ENCODE assay signal across 1 cellular context in the genomic region with DNA sequence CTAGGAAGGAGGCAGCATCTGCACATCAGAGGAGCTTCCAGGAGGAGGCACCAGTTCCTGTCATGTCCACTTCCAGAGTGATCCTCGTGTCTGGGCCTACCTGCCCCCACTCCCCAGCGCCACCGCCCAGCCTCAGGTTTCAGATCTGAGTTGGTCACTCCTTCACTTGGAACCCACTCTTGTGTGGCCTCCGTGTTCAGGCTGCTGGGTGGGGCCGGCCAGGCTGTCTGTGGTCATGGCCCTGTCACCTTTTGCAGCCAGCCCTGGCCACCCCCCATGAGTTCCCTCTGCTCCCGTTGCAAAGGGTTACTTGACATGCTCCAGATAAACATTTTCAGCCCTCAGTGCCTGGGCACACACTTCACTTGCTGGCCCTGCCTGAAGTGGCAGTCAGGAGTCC.
TF ChIP-seq lines count a peak whose summit lies in the region.

No MANE protein-coding gene starts in this region.

TF ChIP-seq in H1, 55 proteins besides CTCF, POLR2A, EP300 and RAD21:
- TF ChIP-seq SP4 (IDR thresholded peaks at IDR 0.05; ENCODE audit: low read length) (no peak), ZNF274 (IDR thresholded peaks at IDR 0.05; ENCODE audit: borderline replicate concordance, extremely low read depth, low read length) (no peak), SAP30 (IDR thresholded peaks at IDR 0.05; ENCODE audit: insufficient read depth, insufficient replicate concordance, low read length) (no peak), SRF (IDR thresholded peaks at IDR 0.05; ENCODE audit: low read depth, low read length) (no peak), HDAC6 (IDR thresholded peaks at IDR 0.05; ENCODE audit: low read depth, low read length) (no peak), NRF1 (IDR thresholded peaks at IDR 0.05; ENCODE audit: low read depth, low read length) (no peak), CBX5 (IDR thresholded peaks at IDR 0.05; ENCODE audit: low read depth, low read length) (no peak), EZH2 (IDR thresholded peaks at IDR 0.05; ENCODE audit: low read depth, low read length, severe bottlenecking) (no peak), SIN3A (conservative IDR thresholded peaks at IDR 0.05 in 1 of 2, IDR thresholded peaks at IDR 0.05 in 1 of 2; ENCODE audit: low read depth in 1 of 2, low read length in 2 of 2) (no peak), BACH1 (IDR thresholded peaks at IDR 0.05; ENCODE audit: low read length) (no peak), ASH2L (IDR thresholded peaks at IDR 0.05; ENCODE audit: low read length) (no peak)
TF ChIP-seq in H1: peak in this region for 0.
